Comparison of ENCODE assay signal across 8 cellular contexts in the genomic region with DNA sequence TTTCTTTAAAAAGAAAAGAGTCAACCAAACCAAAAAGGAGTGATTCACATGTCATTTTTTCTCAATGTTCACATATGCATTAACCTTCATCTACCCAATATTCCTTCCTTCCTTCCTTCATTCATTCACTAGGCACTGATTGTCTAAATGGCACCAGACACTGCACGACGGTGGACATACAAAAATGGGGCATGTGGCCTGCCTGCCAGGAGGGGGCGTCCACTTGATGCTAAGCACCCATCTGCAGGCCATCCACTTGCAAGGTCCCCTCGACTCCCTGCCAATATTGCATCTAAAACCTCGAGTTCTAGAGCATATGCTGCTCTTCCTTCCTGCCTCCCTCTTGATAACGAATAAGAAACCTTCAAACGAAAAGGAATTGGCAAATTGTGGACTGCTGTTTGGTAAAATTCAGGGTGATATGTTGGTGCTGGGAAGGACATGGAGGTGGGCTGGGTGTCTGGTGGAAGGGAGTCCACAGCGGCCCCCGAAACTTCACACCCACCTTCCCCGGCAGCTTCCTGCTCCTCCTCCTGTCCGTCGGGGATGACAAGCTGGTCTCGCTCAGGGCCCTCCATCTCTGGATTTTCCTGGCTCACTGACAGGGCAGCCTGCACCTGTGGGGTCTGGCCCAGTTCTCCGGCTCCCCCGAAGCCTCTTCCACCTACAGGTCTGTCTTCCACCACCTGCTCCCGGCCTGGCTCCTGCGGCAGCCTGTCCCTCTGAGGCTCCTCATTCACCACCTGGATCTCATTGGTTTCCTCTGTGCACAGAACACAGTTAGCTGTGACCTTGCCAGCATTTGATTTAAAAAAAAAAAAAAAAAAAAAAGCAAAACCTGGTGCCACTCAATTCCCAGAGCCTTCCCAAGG.
DNase-seq lines count a peak whose midpoint lies in the region; ATAC-seq and TF ChIP-seq lines count a peak whose summit lies in the region.

No MANE protein-coding gene starts in this region.

- POLR2A ChIA-PET in PC-3 (lab: Charles Lee; ENCODE audit: unreplicated experiment): no interaction called here

- H4K20me1 ChIP-seq in PC-3 (ENCODE audit: low read length): no peaks in the 10 kb centered on the region

- DNase-seq in EH (ENCODE audit: low read depth) (peak; percentile 53), HT-29 (ENCODE audit: low spot score) (peak; percentile 56), PC-3 (peak; percentile 42), fibroblast of villous mesenchyme (ENCODE audit: low read depth) (peak; percentile 60), T-helper 9 cell (no peak), T-helper 1 cell (no peak), KG1 (lab: John Stamatoyannopoulos, UW) (no peak), OCI-M2 (lab: John Stamatoyannopoulos, UW; ENCODE audit: unreplicated experiment) (no peak)

- H3K9me2 ChIP-seq in PC-3 (replicated peaks; ENCODE audit: low read length): no peaks in the 10 kb centered on the region

- no peaks in the 10 kb centered on the region for H3K79me2 ChIP-seq in PC-3 (ENCODE audit: low read length)

- no TSS peak for BruUV-seq in PC-3 (replicated peaks; lab: Mats Ljungman, UMichigan)

- no peaks in the 10 kb centered on the region for H3F3A ChIP-seq in PC-3 (ENCODE audit: low read length, unreplicated experiment)

- TF ChIP-seq CTCF in PC-3 (conservative IDR thresholded peaks at IDR 0.05; ENCODE audit: low read depth, low read length): peak; percentile 68
- TF ChIP-seq CTCF in fibroblast of villous mesenchyme (IDR thresholded peaks at IDR 0.05; ENCODE audit: insufficient read depth, low read depth, low read length): peak; percentile 70

- H2AFZ ChIP-seq in PC-3 (ENCODE audit: low read length): no peak overlapping the region

- H3K9ac ChIP-seq in PC-3 (ENCODE audit: low read length): no peak overlapping the region

- intact Hi-C loops in PC-3 (cut with micrococcal nuclease): loop anchor here (2.0 kb wide), 1 partner anchor 204 kb away; no protein-coding TSS in a partner anchor

- peak; percentile 69 for ATAC-seq in PC-3

- H3K4me3 ChIP-seq in PC-3 (ENCODE audit: low read length) (no peak overlapping the region), fibroblast of villous mesenchyme (ENCODE audit: low read depth, low read length) (no peak overlapping the region)

- no peak overlapping the region for H3K27ac ChIP-seq in PC-3 (ENCODE audit: low read length)

- CTCF ChIA-PET in PC-3 (lab: Charles Lee): interaction anchor here (0.6 to 0.7 kb wide), 2 partner anchors 93 to 604 kb away, joined by 3 to 5 read pairs; no protein-coding TSS in a partner anchor

- no peaks in the 10 kb centered on the region for H3K9me3 ChIP-seq in PC-3 (ENCODE audit: low read length)

- H3K27me3 ChIP-seq in PC-3 (ENCODE audit: low read length): no peaks in the 10 kb centered on the region

- no peak overlapping the region for H3K4me2 ChIP-seq in PC-3 (ENCODE audit: low read length)

- H3K4me1 ChIP-seq in PC-3 (ENCODE audit: insufficient read depth, low read length): no peaks in the 10 kb centered on the region

- no peaks in the 10 kb centered on the region for H3K36me3 ChIP-seq in PC-3 (ENCODE audit: low read depth, low read length)

Comparison
In these comparisons a context has a peak if more than half of its experiments do, and no peak if none do; other contexts are left out.
1. DNase-seq: peak in EH (single experiment), HT-29 (single experiment), PC-3 (single experiment) and fibroblast of villous mesenchyme (single experiment); none in T-helper 9 cell (single experiment), T-helper 1 cell (0 of 5), KG1 (single experiment) and OCI-M2 (single experiment).